In the genomic region with DNA sequence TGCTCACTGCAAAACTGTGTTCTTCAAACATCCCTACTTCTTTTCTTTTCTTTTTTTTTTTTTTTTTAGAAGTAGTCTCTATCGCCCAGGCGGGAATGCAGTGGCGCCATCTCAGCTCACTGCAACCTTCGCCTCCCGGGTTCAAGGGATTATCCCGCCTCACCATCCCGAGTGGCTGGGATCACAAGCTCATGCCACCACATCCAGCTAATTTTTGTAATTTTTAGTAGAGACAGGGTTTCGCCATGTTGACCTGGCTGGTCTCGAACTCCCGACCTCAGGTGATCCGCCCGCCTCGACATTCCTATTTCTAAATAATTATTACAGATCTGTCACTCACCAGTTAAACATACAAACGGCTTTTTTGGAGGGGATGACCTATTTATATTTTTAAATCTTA, we compare ENCODE assay signal across 9 cellular contexts. TPM values are rescaled to one million over a fixed set of nuclear protein-coding genes. Genes with fewer than 3 reads are reported as not detected.
A peak's percentile ranks its signal among the peaks of the same experiment; 100 is the strongest.
DNase-seq lines count a peak whose midpoint lies in the region; ATAC-seq, FAIRE-seq and TF ChIP-seq lines count a peak whose summit lies in the region.
"Had no signal": no experiment of that assay in that cellular context is flagged by ENCODE, and none has a peak within 500 bp of the region (broad histone marks: within the 10 kb centered on the region; RNA-seq: fewer than 3 reads in every experiment).

No MANE protein-coding gene starts in this region.

- intact Hi-C loops in activated CD4-positive, alpha-beta T cell treated with anti-CD3 and anti-CD28 coated beads for 36 hours (cut with DNase I, micrococcal nuclease) = loop anchor here (5.0 to 10.0 kb wide), 5 partner anchors 159 to 1371 kb away; a partner anchor contains a TSS

- H3K27ac Mint-ChIP-seq in activated CD4-positive, alpha-beta T cell treated with anti-CD3 and anti-CD28 coated beads for 36 hours = peak overlapping the region; percentile 99
- H3K27ac Mint-ChIP-seq in activated naive CD8-positive, alpha-beta T cell treated with anti-CD3 and anti-CD28 coated beads, Interleukin-2, amount 10 ng/mL, durations not matched to agents 7 days and 5 days = peak overlapping the region; percentile 99

- FAIRE-seq in small intestine (lab: Jason Lieb, UNC) = no peak

- H3K4me3 Mint-ChIP-seq in activated CD4-positive, alpha-beta T cell treated with anti-CD3 and anti-CD28 coated beads for 36 hours = peak overlapping the region; percentile 92
- H3K4me3 Mint-ChIP-seq in activated naive CD8-positive, alpha-beta T cell treated with anti-CD3 and anti-CD28 coated beads, Interleukin-2, amount 10 ng/mL, durations not matched to agents 7 days and 5 days = peak overlapping the region; percentile 96

- peaks cover 25% of the 10 kb centered on the region for H3K36me3 Mint-ChIP-seq in activated CD4-positive, alpha-beta T cell treated with anti-CD3 and anti-CD28 coated beads for 36 hours (ENCODE audit: low read depth)
- peaks cover 13% of the 10 kb centered on the region for H3K36me3 Mint-ChIP-seq in activated naive CD8-positive, alpha-beta T cell treated with anti-CD3 and anti-CD28 coated beads, Interleukin-2, amount 10 ng/mL, durations not matched to agents 7 days and 5 days

- peaks cover 48% of the 10 kb centered on the region for H3K4me1 Mint-ChIP-seq in activated CD4-positive, alpha-beta T cell treated with anti-CD3 and anti-CD28 coated beads for 36 hours
- peaks cover 43% of the 10 kb centered on the region for H3K4me1 Mint-ChIP-seq in activated naive CD8-positive, alpha-beta T cell treated with anti-CD3 and anti-CD28 coated beads, Interleukin-2, amount 10 ng/mL, durations not matched to agents 7 days and 5 days

- peak overlapping the region; percentile 87 for H3K4me3 ChIP-seq in kidney epithelial cell (ENCODE audit: low read depth, low read length)
- peak overlapping the region; percentile 65 for H3K4me3 ChIP-seq in suprapubic skin
- peak overlapping the region in 1 of 2 donors; percentile 86 for H3K4me3 ChIP-seq in small intestine (ENCODE audit: low read depth in 1 of 2, low read length in 2 of 2)

- DNase-seq in activated CD4-positive, alpha-beta T cell treated with anti-CD3 and anti-CD28 coated beads for 36 hours = no peak
- no peak for DNase-seq in activated CD4-positive, alpha-beta T cell treated with anti-CD3 and anti-CD28 coated beads, Interleukin-2, amount 50 U/mL, for 48 hours
- DNase-seq in activated naive CD8-positive, alpha-beta T cell treated with anti-CD3 and anti-CD28 coated beads, Interleukin-2, amount 10 ng/mL, durations not matched to agents 7 days and 5 days = no peak
- no peak for DNase-seq in kidney epithelial cell (ENCODE audit: low read depth)
- DNase-seq in suprapubic skin (ENCODE audit: low spot score in 2 of 2) = no peak
- no peak for DNase-seq in NK-92 (lab: John Stamatoyannopoulos, UW; ENCODE audit: unreplicated experiment)
- DNase-seq in small intestine = no peak

- ATAC-seq in activated CD4-positive, alpha-beta T cell treated with anti-CD3 and anti-CD28 coated beads for 36 hours = no peak
- ATAC-seq in activated naive CD8-positive, alpha-beta T cell treated with anti-CD3 and anti-CD28 coated beads, Interleukin-2, amount 10 ng/mL, durations not matched to agents 7 days and 5 days (ENCODE audit: low read depth) = no peak
- ATAC-seq in HG02759 (IDR thresholded peaks at IDR 0.05; ENCODE audit: unreplicated experiment) = no peak

- peaks cover 53% of the 10 kb centered on the region for H3K4me1 ChIP-seq in suprapubic skin
- peaks cover 0 to 6% of the 10 kb centered on the region in 2 donors for H3K4me1 ChIP-seq in small intestine (ENCODE audit: control insufficient read depth in 2 of 2, insufficient read depth in 1 of 2, low read depth in 1 of 2, low read length in 1 of 2)

- no peaks in the 10 kb centered on the region for H3K27me3 ChIP-seq in kidney epithelial cell (ENCODE audit: control insufficient read depth, insufficient read depth, low read length)
- no peaks in the 10 kb centered on the region for H3K27me3 ChIP-seq in suprapubic skin
- H3K27me3 ChIP-seq in small intestine (ENCODE audit: control insufficient read depth in 2 of 2, insufficient read depth in 2 of 2, low read length in 2 of 2) = no peaks in the 10 kb centered on the region

- no peak for TF ChIP-seq EP300 in suprapubic skin (IDR thresholded peaks at IDR 0.05)

- no peak overlapping the region for H3K27ac ChIP-seq in suprapubic skin
- no peak overlapping the region for H3K27ac ChIP-seq in small intestine (ENCODE audit: low read depth in 1 of 2, low read length in 1 of 2)

- WGBS in suprapubic skin = 39% methylated on average over 14 of the region's 14 CpGs
- 15 to 42% (median 27%) methylated on average over 14 of the region's 14 CpGs for WGBS in small intestine, 3 donors

- TF ChIP-seq POLR2A in suprapubic skin (IDR thresholded peaks at IDR 0.05) = no peak

- no peak for TF ChIP-seq CTCF in kidney epithelial cell (IDR thresholded peaks at IDR 0.05; ENCODE audit: insufficient read depth, low read length, poor library complexity, severe bottlenecking)
- TF ChIP-seq CTCF in suprapubic skin (IDR thresholded peaks at IDR 0.05) = no peak

- H3K36me3 ChIP-seq in kidney epithelial cell (ENCODE audit: control insufficient read depth, insufficient read depth, low read length) (peaks cover 1% of the 10 kb centered on the region), suprapubic skin (peaks cover 13% of the 10 kb centered on the region), small intestine (ENCODE audit: control insufficient read depth in 2 of 2, insufficient read depth in 2 of 2, low read length in 2 of 2) (peaks cover 0 to 2% of the 10 kb centered on the region in 2 donors)

- POLR2A ChIA-PET in activated CD4-positive, alpha-beta T cell treated with anti-CD3 and anti-CD28 coated beads for 36 hours (lab: Charles Lee) = interaction anchor here (0.6 kb wide), 1 partner anchor 65 kb away, joined by 7 read pairs; no protein-coding TSS in a partner anchor
- POLR2A ChIA-PET in activated naive CD8-positive, alpha-beta T cell treated with anti-CD3 and anti-CD28 coated beads, Interleukin-2, amount 10 ng/mL, durations not matched to agents 7 days and 5 days (lab: Charles Lee) = interaction anchor here (0.7 to 3.4 kb wide), 2 partner anchors 11 to 15 kb away, joined by 4 to 21 read pairs; a partner anchor contains a TSS

- no peaks in the 10 kb centered on the region for H3K27me3 Mint-ChIP-seq in activated CD4-positive, alpha-beta T cell treated with anti-CD3 and anti-CD28 coated beads for 36 hours
- no peaks in the 10 kb centered on the region for H3K27me3 Mint-ChIP-seq in activated naive CD8-positive, alpha-beta T cell treated with anti-CD3 and anti-CD28 coated beads, Interleukin-2, amount 10 ng/mL, durations not matched to agents 7 days and 5 days

- H3K9me3 Mint-ChIP-seq in activated CD4-positive, alpha-beta T cell treated with anti-CD3 and anti-CD28 coated beads for 36 hours (ENCODE audit: low read depth) = no peaks in the 10 kb centered on the region
- no peaks in the 10 kb centered on the region for H3K9me3 Mint-ChIP-seq in activated naive CD8-positive, alpha-beta T cell treated with anti-CD3 and anti-CD28 coated beads, Interleukin-2, amount 10 ng/mL, durations not matched to agents 7 days and 5 days

- CTCF ChIA-PET in activated CD4-positive, alpha-beta T cell treated with anti-CD3 and anti-CD28 coated beads for 36 hours (lab: Charles Lee) = interaction anchor here (1.1 kb wide), 1 partner anchor 10 kb away, joined by 3 read pairs; no protein-coding TSS in a partner anchor

- H3K9me3 ChIP-seq in suprapubic skin (no peaks in the 10 kb centered on the region), small intestine (ENCODE audit: control insufficient read depth, low read depth) (no peaks in the 10 kb centered on the region)

RNA-seq across cellular contexts. Expression of a gene that starts 1.0 kb away (rescaled TPM):
- total RNA-seq in activated CD4-positive, alpha-beta T cell treated with anti-CD3 and anti-CD28 coated beads for 36 hours = 100 to 1,000 TPM; 112 to 145 TPM
- 100 to 1,000 TPM; 114 to 128 TPM for total RNA-seq in activated naive CD8-positive, alpha-beta T cell treated with anti-CD3 and anti-CD28 coated beads, Interleukin-2, amount 10 ng/mL, durations not matched to agents 7 days and 5 days
- total RNA-seq in kidney epithelial cell (375 and 389 TPM in 2 replicates), suprapubic skin (100 to 1,000 TPM in 3 of 4 donors, 10 to 100 TPM in 1; 82.2 to 235 (median 219) TPM)
- polyA plus RNA-seq in small intestine = 100 to 1,000 TPM; 204 to 313 (median 302) TPM

RNA-seq across cellular contexts. Expression of a gene that starts 11.4 kb away (rescaled TPM):
- total RNA-seq in activated CD4-positive, alpha-beta T cell treated with anti-CD3 and anti-CD28 coated beads for 36 hours = under 1 TPM; 0.27 to 0.46 TPM
- total RNA-seq in activated naive CD8-positive, alpha-beta T cell treated with anti-CD3 and anti-CD28 coated beads, Interleukin-2, amount 10 ng/mL, durations not matched to agents 7 days and 5 days = under 1 TPM; 0.36 to 0.54 TPM
- 0.08 TPM in 1 of 2 replicates, not detected in the other for total RNA-seq in kidney epithelial cell
- 1 to 10 TPM; 1.6 to 3.1 (median 1.8) TPM for total RNA-seq in suprapubic skin
- polyA plus RNA-seq in small intestine = 1 to 10 TPM in 2 of 3 donors, under 1 TPM in 1; 0.45 to 8.7 (median 2.4) TPM
- total RNA-seq: myocyte had no signal

RNA-seq across cellular contexts. Expression of a gene that starts 15.6 kb away (rescaled TPM):
- not detected for total RNA-seq in activated CD4-positive, alpha-beta T cell treated with anti-CD3 and anti-CD28 coated beads for 36 hours
- total RNA-seq in activated naive CD8-positive, alpha-beta T cell treated with anti-CD3 and anti-CD28 coated beads, Interleukin-2, amount 10 ng/mL, durations not matched to agents 7 days and 5 days = not detected
- total RNA-seq in kidney epithelial cell (1.4 and 1.7 TPM in 2 replicates), suprapubic skin (10 to 100 TPM in 3 of 4 donors, 1 to 10 TPM in 1; 9.8 to 34.4 (median 22.8) TPM)
- polyA plus RNA-seq in small intestine = under 1 TPM in 1 of 3 donors, not detected in 2; 0.04 TPM
- total RNA-seq: myocyte had no signal

RNA-seq across cellular contexts. Expression of a gene that starts 24.4 kb away (rescaled TPM):
- 1 to 10 TPM; 8.3 to 9.6 TPM for total RNA-seq in activated CD4-positive, alpha-beta T cell treated with anti-CD3 and anti-CD28 coated beads for 36 hours
- total RNA-seq in activated naive CD8-positive, alpha-beta T cell treated with anti-CD3 and anti-CD28 coated beads, Interleukin-2, amount 10 ng/mL, durations not matched to agents 7 days and 5 days = 10 to 100 TPM; 15.8 to 16.0 TPM
- 3.4 and 6.0 TPM in 2 replicates for total RNA-seq in kidney epithelial cell
- 1 to 10 TPM; 1.5 to 4.9 (median 3.7) TPM for total RNA-seq in suprapubic skin
- 1 to 10 TPM; 1.8 to 8.0 (median 1.9) TPM for polyA plus RNA-seq in small intestine

RNA-seq across cellular contexts. Expression of a gene that starts 32.5 kb away (rescaled TPM):
- total RNA-seq in activated CD4-positive, alpha-beta T cell treated with anti-CD3 and anti-CD28 coated beads for 36 hours = 1 to 10 TPM; 1.2 to 1.5 TPM
- total RNA-seq in activated naive CD8-positive, alpha-beta T cell treated with anti-CD3 and anti-CD28 coated beads, Interleukin-2, amount 10 ng/mL, durations not matched to agents 7 days and 5 days = 1 to 10 TPM; 1.2 to 1.7 TPM
- total RNA-seq in kidney epithelial cell (not detected in 2 replicates), suprapubic skin (10 to 100 TPM in 1 of 4 donors, 1 to 10 TPM in 2, under 1 TPM in 1; 0.26 to 10.8 (median 5.5) TPM)
- polyA plus RNA-seq in small intestine = 1 to 10 TPM in 1 of 3 donors, not detected in 2; 2.3 TPM
